ENCODE assay signal across 11 cellular contexts in the genomic region with DNA sequence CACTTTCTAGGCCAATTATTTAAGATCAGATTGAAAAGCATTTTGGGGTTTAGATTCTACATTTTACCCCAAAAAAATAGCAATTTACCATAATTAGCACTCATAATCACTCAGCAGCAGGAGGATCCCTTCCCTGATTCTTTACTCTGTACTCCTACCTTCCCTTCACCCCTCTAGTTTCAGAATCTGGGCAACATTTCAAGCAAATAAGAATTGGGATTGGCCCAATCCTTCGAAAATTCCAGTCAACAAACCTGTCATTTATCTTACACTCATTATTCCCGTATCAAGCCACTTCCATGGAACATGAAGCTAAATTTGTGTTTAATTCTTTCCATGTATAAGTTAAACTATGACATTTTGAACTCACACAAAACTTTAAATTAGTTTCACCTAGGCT.
"Had no signal": no experiment of that assay in that cellular context is flagged by ENCODE, and none has a peak within 500 bp of the region (broad histone marks: within the 10 kb centered on the region; RNA-seq: fewer than 3 reads in every experiment).

No MANE protein-coding gene starts in this region.

- H3K27ac ChIP-seq: GM23248 had no signal

- ATAC-seq: GM23338, HCT116 had no signal

- H3K9me3 ChIP-seq: HAP-1 had no signal

- H2AFZ ChIP-seq: GM23248, GM23338 had no signal

- H3K9ac ChIP-seq: GM23248 had no signal

- H3K4me1 ChIP-seq: HAP-1 had no signal

- DNase-seq: GM23248, GOT3, H7, H9, HCEC 1CT, HFFc6 had no signal

- H3K4me2 ChIP-seq: GM23338 had no signal

- H3K4me3 ChIP-seq: GM23248, GM23338, HAP-1 had no signal

- H3K36me3 ChIP-seq: HAP-1 had no signal

- FAIRE-seq: H1, H54 had no signal
